1 cellular context compared by ENCODE assay signal in the genomic region with DNA sequence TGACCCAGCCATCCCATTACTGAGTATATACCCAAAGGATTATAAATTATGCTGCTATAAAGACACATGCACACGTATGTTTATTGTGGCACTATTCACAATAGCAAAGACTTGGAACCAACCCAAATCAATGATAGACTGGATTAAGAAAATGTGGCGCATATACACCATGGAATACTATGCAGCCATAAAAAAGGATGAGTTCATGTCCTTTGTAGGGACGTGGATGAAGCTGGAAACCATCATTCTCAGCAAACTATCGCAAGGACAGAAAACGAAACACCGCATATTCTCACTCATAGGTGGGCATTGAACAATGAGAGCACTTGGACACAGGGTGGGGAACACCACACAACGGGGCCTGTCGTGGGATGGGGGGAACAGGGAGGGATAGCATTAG. TPM values are rescaled to one million over a fixed set of nuclear protein-coding genes. Genes with fewer than 3 reads are reported as not detected.
"Had no signal": no experiment of that assay in that cellular context is flagged by ENCODE, and none has a peak within 500 bp of the region (broad histone marks: within the 10 kb centered on the region; RNA-seq: fewer than 3 reads in every experiment).

No MANE protein-coding gene starts in this region.

RNA-seq across cellular contexts. Expression of gene CFAP57, which starts 36.1 kb away (rescaled TPM):
- total RNA-seq: Right ventricle myocardium inferior had no signal
